ENCODE assay signal across 26 cellular contexts in the genomic region with DNA sequence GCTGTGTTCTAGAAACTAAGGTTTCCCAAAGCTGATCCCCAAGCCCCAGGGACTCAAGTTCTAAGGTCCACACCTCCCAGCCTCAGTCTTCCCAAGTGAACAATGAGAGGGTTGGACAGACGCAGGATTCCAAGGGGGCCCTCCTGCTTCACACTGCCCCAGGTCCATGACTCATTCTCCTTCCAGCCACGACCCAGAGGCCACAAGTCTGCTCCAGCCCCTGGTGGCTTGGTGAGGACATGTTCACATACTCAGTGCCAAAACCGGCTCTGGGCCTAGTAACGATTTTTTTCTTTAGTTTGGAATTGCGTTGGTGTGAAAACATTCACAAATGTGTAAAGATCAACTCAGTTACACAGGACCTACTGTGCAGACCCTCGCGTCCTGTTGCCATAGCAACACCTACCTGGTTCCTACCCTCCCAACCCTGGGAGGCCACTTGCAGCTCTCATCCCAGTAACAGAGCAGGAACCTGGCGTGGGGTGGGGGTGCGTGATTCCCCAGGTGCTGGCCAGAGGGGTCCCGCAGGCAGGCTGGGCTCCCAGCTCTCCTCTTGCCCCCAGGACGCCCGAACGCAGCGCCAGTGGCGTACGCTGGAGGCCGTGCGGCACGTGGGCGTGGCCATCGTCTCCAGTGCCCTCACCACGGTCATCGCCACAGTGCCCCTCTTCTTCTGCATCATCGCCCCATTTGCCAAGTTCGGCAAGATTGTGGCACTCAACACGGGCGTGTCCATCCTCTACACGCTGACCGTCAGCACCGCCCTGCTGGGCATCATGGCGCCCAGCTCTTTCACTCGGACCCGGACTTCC. TPM values are rescaled to one million over a fixed set of nuclear protein-coding genes. Genes with fewer than 3 reads are reported as not detected.
DNase-seq lines count a peak whose midpoint lies in the region; ATAC-seq and TF ChIP-seq lines count a peak whose summit lies in the region.
"Had no signal": no experiment of that assay in that cellular context is flagged by ENCODE, and none has a peak within 500 bp of the region (broad histone marks: within the 10 kb centered on the region; RNA-seq: fewer than 3 reads in every experiment).

No MANE protein-coding gene starts in this region.

- H3K4me3 Mint-ChIP-seq in WTC11, result no peak overlapping the region
- H3K4me3 Mint-ChIP-seq: activated CD4-positive, alpha-beta T cell treated with anti-CD3 and anti-CD28 coated beads, Interleukin-2, amount 10 ng/mL, durations not matched to agents 7 days and 5 days; activated naive CD8-positive, alpha-beta T cell; activated T-helper 17 cell treated with anti-CD3 and anti-CD28 coated beads, Interleukin-2, amount 50 U/mL, for 72 hours; neural progenitor cell; stimulated activated naive CD8-positive, alpha-beta T cell treated with anti-CD3 and anti-CD28 coated beads, Interleukin-15, Interleukin-2, amounts not matched to agents 100 ng/mL and 50 ng/mL, for 24 hours had no signal

- intact Hi-C loops in upper lobe of right lung (cut with DNase I), result no loop called here

- H3K9me3 ChIP-seq in GM23248 (ENCODE audit: low read depth) (no peaks in the 10 kb centered on the region), upper lobe of right lung (no peaks in the 10 kb centered on the region)
- H3K9me3 ChIP-seq: esophagus squamous epithelium, left ventricle myocardium inferior, psoas muscle, tibial artery had no signal

- TF ChIP-seq CTCF in NB4 (IDR thresholded peaks at IDR 0.05; ENCODE audit: low read depth, low read length), result no peak
- no peak for TF ChIP-seq CTCF in upper lobe of right lung (IDR thresholded peaks at IDR 0.05)
- no peak for TF ChIP-seq CTCF in WTC11 (IDR thresholded peaks at IDR 0.05)

- H3K4me1 ChIP-seq in GM23248 (ENCODE audit: insufficient read depth) (no peaks in the 10 kb centered on the region), upper lobe of right lung (no peaks in the 10 kb centered on the region)
- H3K4me1 ChIP-seq: esophagus squamous epithelium, left ventricle myocardium inferior, neural progenitor cell, psoas muscle, tibial artery had no signal

- no peak overlapping the region for H2AFZ ChIP-seq in GM23248
- H2AFZ ChIP-seq: neural progenitor cell had no signal

- no peaks in the 10 kb centered on the region for H3K9me3 Mint-ChIP-seq in WTC11
- H3K9me3 Mint-ChIP-seq: activated CD4-positive, alpha-beta T cell treated with anti-CD3 and anti-CD28 coated beads, Interleukin-2, amount 10 ng/mL, durations not matched to agents 7 days and 5 days; activated T-helper 17 cell treated with anti-CD3 and anti-CD28 coated beads, Interleukin-2, amount 50 U/mL, for 72 hours; neural progenitor cell; stimulated activated naive CD8-positive, alpha-beta T cell treated with anti-CD3 and anti-CD28 coated beads, Interleukin-15, Interleukin-2, amounts not matched to agents 100 ng/mL and 50 ng/mL, for 24 hours had no signal

- in situ Hi-C loops in GM23248 (cut with MboI), result no loop called here

- H3K4me3 ChIP-seq in GM23248 (no peak overlapping the region), NB4 (ENCODE audit: low read depth, low read length) (no peak overlapping the region), upper lobe of right lung (no peak overlapping the region)
- H3K4me3 ChIP-seq: esophagus squamous epithelium, left ventricle myocardium inferior, neural progenitor cell, psoas muscle, tibial artery had no signal

- H3K36me3 Mint-ChIP-seq in WTC11, result no peaks in the 10 kb centered on the region
- H3K36me3 Mint-ChIP-seq: activated naive CD8-positive, alpha-beta T cell; neural progenitor cell had no signal

- no peak for TF ChIP-seq POLR2A in NB4 (IDR thresholded peaks at IDR 0.05; ENCODE audit: extremely low read depth, insufficient read length)

- H3F3A ChIP-seq in GM23248 (ENCODE audit: insufficient read depth), result no peaks in the 10 kb centered on the region

- H4K20me1 ChIP-seq in GM23248 (ENCODE audit: insufficient read depth), result no peaks in the 10 kb centered on the region

- H3K4me2 ChIP-seq in GM23248 (ENCODE audit: unreplicated experiment), result no peak overlapping the region
- H3K4me2 ChIP-seq: neural progenitor cell had no signal

- no peak overlapping the region for H3K27ac ChIP-seq in GM23248
- H3K27ac ChIP-seq in upper lobe of right lung, result no peak overlapping the region
- H3K27ac ChIP-seq: esophagus squamous epithelium, left ventricle myocardium inferior, neural progenitor cell, psoas muscle, tibial artery had no signal

- ATAC-seq in upper lobe of right lung (no peak), GM18858 (IDR thresholded peaks at IDR 0.05; ENCODE audit: unreplicated experiment) (no peak), WTC11 (no peak), GM21723 (IDR thresholded peaks at IDR 0.05; ENCODE audit: unreplicated experiment) (no peak)
- ATAC-seq: activated T-helper 17 cell treated with anti-CD3 and anti-CD28 coated beads, Interleukin-2, amount 50 U/mL, for 72 hours; psoas muscle had no signal

- DNase-seq in GM23248, result peak; percentile 30
- DNase-seq in NB4 (ENCODE audit: low read depth), result peak; percentile 25
- DNase-seq in hepatic stellate cell (ENCODE audit: low spot score), result peak; percentile 35
- peak; percentile 52 for DNase-seq in upper lobe of right lung
- no peak for DNase-seq in WTC11 (ENCODE audit: low spot score)
- DNase-seq: activated CD4-positive, alpha-beta T cell treated with anti-CD3 and anti-CD28 coated beads, Interleukin-2, amount 10 ng/mL, durations not matched to agents 7 days and 5 days; effector memory CD4-positive, alpha-beta T cell; esophagus squamous epithelium; GDM1; GOT3; left ventricle myocardium inferior; MM.1S; NCI-H187 treated with DMSO at 0.1 percent for 48 hours; NCI-H2227 treated with DMSO at 0.1 percent for 48 hours; NCI-H748 treated with DMSO at 0.1 percent for 48 hours; OCI-M1; psoas muscle; small intestine; stimulated activated CD4-positive, alpha-beta T cell treated with anti-CD3 and anti-CD28 coated beads, Interleukin-4, amount 100 ng/mL, for 1 hour; tibial artery had no signal

- H3K9ac ChIP-seq in GM23248, result no peak overlapping the region
- H3K9ac ChIP-seq: neural progenitor cell had no signal

- H3K27ac Mint-ChIP-seq in WTC11, result no peak overlapping the region
- H3K27ac Mint-ChIP-seq: activated CD4-positive, alpha-beta T cell treated with anti-CD3 and anti-CD28 coated beads, Interleukin-2, amount 10 ng/mL, durations not matched to agents 7 days and 5 days; activated naive CD8-positive, alpha-beta T cell; activated T-helper 17 cell treated with anti-CD3 and anti-CD28 coated beads, Interleukin-2, amount 50 U/mL, for 72 hours; neural progenitor cell; stimulated activated naive CD8-positive, alpha-beta T cell treated with anti-CD3 and anti-CD28 coated beads, Interleukin-15, Interleukin-2, amounts not matched to agents 100 ng/mL and 50 ng/mL, for 24 hours had no signal

- H3K27me3 Mint-ChIP-seq in WTC11 (ENCODE audit: low read depth), result no peaks in the 10 kb centered on the region
- H3K27me3 Mint-ChIP-seq: activated CD4-positive, alpha-beta T cell treated with anti-CD3 and anti-CD28 coated beads, Interleukin-2, amount 10 ng/mL, durations not matched to agents 7 days and 5 days; activated T-helper 17 cell treated with anti-CD3 and anti-CD28 coated beads, Interleukin-2, amount 50 U/mL, for 72 hours; stimulated activated naive CD8-positive, alpha-beta T cell treated with anti-CD3 and anti-CD28 coated beads, Interleukin-15, Interleukin-2, amounts not matched to agents 100 ng/mL and 50 ng/mL, for 24 hours had no signal

- H3K27me3 ChIP-seq in GM23248 (replicated peaks; ENCODE audit: insufficient read depth) (no peaks in the 10 kb centered on the region), upper lobe of right lung (no peaks in the 10 kb centered on the region)
- H3K27me3 ChIP-seq: neural progenitor cell had no signal

- WGBS in GM23248 (ENCODE audit: low coverage in 1 of 2, low lambda C conversion rate in 2 of 2, missing lambda C conversion rate in 2 of 2), 2 experiments, result 82 to 85% methylated on average over 31 to 33 of the region's 33 CpGs

- POLR2A ChIA-PET in WTC11 (lab: Charles Lee), result interaction anchor here (0.6 kb wide), 1 partner anchor 99 kb away, joined by 4 read pairs; no protein-coding TSS in a partner anchor

- H3K79me2 ChIP-seq in GM23248 (ENCODE audit: insufficient read depth), result no peaks in the 10 kb centered on the region

- H3K9me2 ChIP-seq in GM23248 (ENCODE audit: insufficient read depth), result no peaks in the 10 kb centered on the region

- CTCF ChIA-PET in WTC11 (lab: Charles Lee), result interaction anchor here (1.0 to 1.8 kb wide), 2 partner anchors 36 to 57 kb away, joined by 4 to 8 read pairs; a partner anchor contains a TSS

- H3K4me1 Mint-ChIP-seq in WTC11, result peaks cover 17% of the 10 kb centered on the region
- H3K4me1 Mint-ChIP-seq: activated CD4-positive, alpha-beta T cell treated with anti-CD3 and anti-CD28 coated beads, Interleukin-2, amount 10 ng/mL, durations not matched to agents 7 days and 5 days; activated T-helper 17 cell treated with anti-CD3 and anti-CD28 coated beads, Interleukin-2, amount 50 U/mL, for 72 hours had no signal

- H3K36me3 ChIP-seq in GM23248 (ENCODE audit: low read depth) (no peaks in the 10 kb centered on the region), upper lobe of right lung (no peaks in the 10 kb centered on the region)
- H3K36me3 ChIP-seq: esophagus squamous epithelium, left ventricle myocardium inferior, neural progenitor cell, tibial artery had no signal

TF ChIP-seq in WTC11, 78 proteins besides CTCF, POLR2A, EP300 and RAD21 (continues in another document):
- TF ChIP-seq ZNF317 (CRISPR knock-in tag; IDR thresholded peaks at IDR 0.05; ENCODE audit: borderline replicate concordance, low read depth) (no peak), CREM (CRISPR knock-in tag; IDR thresholded peaks at IDR 0.05) (no peak), ZNF396 (CRISPR knock-in tag; IDR thresholded peaks at IDR 0.05; ENCODE audit: borderline replicate concordance) (no peak), NFE2L1 (CRISPR knock-in tag; IDR thresholded peaks at IDR 0.05) (no peak), NFYB (CRISPR knock-in tag; conservative IDR thresholded peaks at IDR 0.05; ENCODE audit: low read depth) (no peak), ZNF121 (CRISPR knock-in tag; IDR thresholded peaks at IDR 0.05) (no peak), SMAD3 (CRISPR knock-in tag; IDR thresholded peaks at IDR 0.05; ENCODE audit: borderline replicate concordance) (no peak), TEAD4 (CRISPR knock-in tag; IDR thresholded peaks at IDR 0.05) (no peak)
- TF ChIP-seq, protein P1, sequence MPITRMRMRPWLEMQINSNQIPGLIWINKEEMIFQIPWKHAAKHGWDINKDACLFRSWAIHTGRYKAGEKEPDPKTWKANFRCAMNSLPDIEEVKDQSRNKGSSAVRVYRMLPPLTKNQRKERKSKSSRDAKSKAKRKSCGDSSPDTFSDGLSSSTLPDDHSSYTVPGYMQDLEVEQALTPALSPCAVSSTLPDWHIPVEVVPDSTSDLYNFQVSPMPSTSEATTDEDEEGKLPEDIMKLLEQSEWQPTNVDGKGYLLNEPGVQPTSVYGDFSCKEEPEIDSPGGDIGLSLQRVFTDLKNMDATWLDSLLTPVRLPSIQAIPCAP (CRISPR knock-in tag; IDR thresholded peaks at IDR 0.05), result no peak

RNA-seq across cellular contexts. Expression of a gene that starts 57.0 kb away (rescaled TPM):
- total RNA-seq in GM23248 (2014; rRNA removed; shearing (Covaris generic)), result not detected in 2 replicates
- polyA plus RNA-seq in GM23248 (2016; fragmentation: Nextera tagmentation; extraction: Ambion mirVana), result not detected in 2 replicates
- total RNA-seq in upper lobe of right lung, result not detected
- 5.9 to 6.1 TPM (median 6.0 TPM) in 3 replicates for total RNA-seq in WTC11 (2021)
- total RNA-seq: left ventricle myocardium inferior had no signal
